ENCODE assay signal across 24 cellular contexts in the genomic region with DNA sequence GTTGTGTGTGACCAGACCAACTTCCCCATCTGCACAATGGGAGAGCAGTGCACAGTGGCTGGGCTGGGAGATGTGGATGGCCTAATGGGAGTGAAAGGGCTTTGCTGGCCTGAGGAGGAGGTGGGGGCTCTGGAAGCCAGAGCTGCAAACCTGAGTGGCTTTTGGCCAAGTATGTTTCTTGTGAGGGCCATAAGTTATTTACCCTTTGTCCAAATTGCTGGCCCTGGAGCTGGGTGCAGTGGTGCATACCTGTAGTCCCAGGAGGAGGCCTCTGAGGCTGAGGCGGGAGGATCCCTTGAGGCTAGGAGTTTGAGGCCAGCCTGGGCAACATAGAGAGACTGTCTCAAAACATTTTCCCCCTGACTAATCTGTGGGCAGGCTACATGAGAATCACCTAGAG.
"Had no signal": no experiment of that assay in that cellular context is flagged by ENCODE, and none has a peak within 500 bp of the region (broad histone marks: within the 10 kb centered on the region; RNA-seq: fewer than 3 reads in every experiment).

No MANE protein-coding gene starts in this region.

- DNase-seq: Kasumi-1, MM.1S, NCI-H1092 treated with DMSO at 0.1 percent for 48 hours, NCI-H1436, NCI-H187, NCI-H2029, NCI-H2081 treated with DMSO at 0.1 percent for 48 hours, NCI-H2171, NCI-H226, NCI-H446, NCI-H510A, NCI-H524 treated with DMSO at 0.1 percent for 48 hours, NCI-H69, NCI-H774, PC-3, SIG-M5 had no signal

- H3K27ac Mint-ChIP-seq: IgD-negative memory B cell had no signal

- H3K4me3 Mint-ChIP-seq: IgD-negative memory B cell had no signal

- H3K9me3 ChIP-seq: SJSA1 had no signal

- H3K27ac ChIP-seq: HL-60, KMS-11, RWPE1, SJSA1, SK-N-MC had no signal

- H3K27me3 ChIP-seq: SJSA1 had no signal

- H3K4me1 ChIP-seq: SJSA1 had no signal

- H3K36me3 ChIP-seq: SJSA1 had no signal

- H3K4me3 ChIP-seq: K562, SJSA1, SK-N-MC had no signal

- H3K4me1 Mint-ChIP-seq: IgD-negative memory B cell had no signal

- ATAC-seq: K562, Panc1, PC-3 had no signal
